Comparison of ENCODE assay signal across 14 cellular contexts in genomic region chr2:137967042-137967441, GRCh38. TPM values are rescaled to one million over a fixed set of nuclear protein-coding genes. Genes with fewer than 3 reads are reported as not detected.
"Had no signal": no experiment of that assay in that cellular context is flagged by ENCODE, and none has a peak within 500 bp of the region (broad histone marks: within the 10 kb centered on the region; RNA-seq: fewer than 3 reads in every experiment).

No MANE protein-coding gene starts in this region.

- ATAC-seq: T-helper 17 cell had no signal

- H3K27ac ChIP-seq: brain microvascular endothelial cell had no signal

- H3K27me3 ChIP-seq: brain microvascular endothelial cell, dorsolateral prefrontal cortex had no signal

- FAIRE-seq: TTC549 had no signal

- DNase-seq: activated CD4-positive, alpha-beta T cell treated with anti-CD3 and anti-CD28 coated beads, Interleukin-2, amount 50 U/mL, for 1 hour; activated CD4-positive, CD25-positive, alpha-beta regulatory T cell; activated T-cell treated with anti-CD3 and anti-CD28 coated beads, Interleukin-2, amount 50 U/mL, for 1 hour; amniotic stem cell; brain microvascular endothelial cell; dorsolateral prefrontal cortex; glutamatergic neuron; immature natural killer cell; retina; stimulated activated CD4-positive, alpha-beta T cell treated with anti-CD3 and anti-CD28 coated beads, Interleukin-4, amount 100 ng/mL, for 4 hours; T-helper 17 cell; trophoblast cell had no signal

RNA-seq across cellular contexts. Expression of gene HNMT, which starts 2.8 kb away (rescaled TPM):
- polyA plus RNA-seq: neural cell had no signal
